Comparison of ENCODE assay signal across 8 cellular contexts in genomic region chr14:30874120-30874998, GRCh38. TPM values are rescaled to one million over a fixed set of nuclear protein-coding genes. Genes with fewer than 3 reads are reported as not detected.
A peak's percentile ranks its signal among the peaks of the same experiment; 100 is the strongest.
DNase-seq lines count a peak whose midpoint lies in the region; ATAC-seq and TF ChIP-seq lines count a peak whose summit lies in the region.

Gene COCH, plus strand, starts transcription at chr14:30874559. Its CDS starts 380 bp downstream, at chr14:30874939.

- DNase-seq in DMS 273 (lab: John Stamatoyannopoulos, UW; ENCODE audit: unreplicated experiment) (peak; percentile 84), DMS 273 treated with DMSO at 0.1 percent for 48 hours (lab: John Stamatoyannopoulos, UW) (no peak), choroid plexus epithelial cell (ENCODE audit: low read depth) (no peak), lung (ENCODE audit: low spot score) (no peak), suprapubic skin (ENCODE audit: low spot score in 2 of 2) (no peak)

- peak within 1 kb of the TSS; percentile 77 for H3K9ac ChIP-seq in SU-DHL-6 (ENCODE audit: low read length)

- H3K36me3 ChIP-seq in SU-DHL-6 (ENCODE audit: low read length) (0 out of 2 replicates have a peak, but pooled peaks cover 5% of the 10 kb centered on the region), lung (ENCODE audit: control insufficient read depth in 2 of 2, insufficient read depth in 2 of 2, low read length in 2 of 2) (no peaks in the 10 kb centered on the region), suprapubic skin (no peaks in the 10 kb centered on the region)

- peaks cover 0 to 10% of the 10 kb centered on the region in 2 donors for H3K4me1 ChIP-seq in lung (ENCODE audit: control insufficient read depth in 2 of 2, insufficient read depth in 2 of 2, low read length in 2 of 2)
- H3K4me1 ChIP-seq in suprapubic skin: peaks cover 17% of the 10 kb centered on the region

- H3K4me3 ChIP-seq in SU-DHL-6 (ENCODE audit: insufficient read depth, low read length, poor library complexity, severe bottlenecking) (peak within 1 kb of the TSS; percentile 76), choroid plexus epithelial cell (ENCODE audit: low read depth, low read length) (peak within 1 kb of the TSS; percentile 52), lung (peak within 1 kb of the TSS; percentile 29), suprapubic skin (peak within 1 kb of the TSS; percentile 57)

- no peak for TF ChIP-seq RAD21 in Ishikawa (IDR thresholded peaks at IDR 0.05; ENCODE audit: low read depth)

- peaks cover 17% of the 10 kb centered on the region for H3F3A ChIP-seq in SU-DHL-6 (ENCODE audit: insufficient read depth)

- TF ChIP-seq CTCF in SU-DHL-6 (IDR thresholded peaks at IDR 0.05; ENCODE audit: insufficient read depth, low read length, poor library complexity, severe bottlenecking): peak; percentile 29
- no peak for TF ChIP-seq CTCF in choroid plexus epithelial cell (conservative IDR thresholded peaks at IDR 0.05; ENCODE audit: low read depth, low read length)
- TF ChIP-seq CTCF in lung (IDR thresholded peaks at IDR 0.05; ENCODE audit: control extremely low read depth, extremely low read depth): no peak
- peak in 1 of 2 donors; percentile 26 for TF ChIP-seq CTCF in suprapubic skin (IDR thresholded peaks at IDR 0.05)

- TF ChIP-seq EP300 in Ishikawa (IDR thresholded peaks at IDR 0.05; ENCODE audit: borderline replicate concordance): no peak
- no peak for TF ChIP-seq EP300 in suprapubic skin (IDR thresholded peaks at IDR 0.05)

- H3K27ac ChIP-seq in SU-DHL-6 (ENCODE audit: low read depth, low read length) (peak within 1 kb of the TSS; percentile 39), lung (ENCODE audit: low read depth in 1 of 2, low read length in 1 of 2) (no peak within 1 kb of the TSS), suprapubic skin (no peak within 1 kb of the TSS)

- peak within 1 kb of the TSS; percentile 84 for H3K4me2 ChIP-seq in SU-DHL-6 (ENCODE audit: low read depth, low read length, poor library complexity, severe bottlenecking)

- WGBS in lung, 2 donors: 1 to 3% methylated on average over 81 to 99 of the region's 99 CpGs
- WGBS in suprapubic skin: 9% methylated on average over 6 of the region's 99 CpGs

- no peak for TF ChIP-seq POLR2A in suprapubic skin (IDR thresholded peaks at IDR 0.05)

- no peaks in the 10 kb centered on the region for H3K9me3 ChIP-seq in SU-DHL-6 (ENCODE audit: insufficient read depth, low read length)
- no peaks in the 10 kb centered on the region for H3K9me3 ChIP-seq in lung (ENCODE audit: control insufficient read depth in 2 of 2, insufficient read depth in 1 of 2, low read length in 1 of 2)
- no peaks in the 10 kb centered on the region for H3K9me3 ChIP-seq in suprapubic skin

- ATAC-seq in GM21737 (IDR thresholded peaks at IDR 0.05; ENCODE audit: unreplicated experiment) (peak; percentile 65), lung (ENCODE audit: insufficient read depth, low FRiP score) (peak; percentile 55)

- H2AFZ ChIP-seq in SU-DHL-6 (ENCODE audit: low read depth, low read length, severe bottlenecking): peak within 1 kb of the TSS; percentile 97

- no peaks in the 10 kb centered on the region for H4K20me1 ChIP-seq in SU-DHL-6 (ENCODE audit: low read depth, low read length)

- no peaks in the 10 kb centered on the region for H3K9me2 ChIP-seq in SU-DHL-6 (replicated peaks; ENCODE audit: insufficient read depth, low read length)

- H3K27me3 ChIP-seq in SU-DHL-6 (ENCODE audit: low read length) (no peaks in the 10 kb centered on the region), lung (ENCODE audit: control insufficient read depth, insufficient read depth) (no peaks in the 10 kb centered on the region), suprapubic skin (peaks cover 49% of the 10 kb centered on the region)

- H3K79me2 ChIP-seq in SU-DHL-6 (ENCODE audit: insufficient read depth, low read length): peaks cover 22% of the 10 kb centered on the region

TF ChIP-seq in Ishikawa, 13 proteins besides CTCF, POLR2A, EP300 and RAD21:
- no peak for TF ChIP-seq YY1 (IDR thresholded peaks at IDR 0.05; ENCODE audit: low read depth)
- TF ChIP-seq REST (IDR thresholded peaks at IDR 0.05; ENCODE audit: low read depth): no peak
- no peak for TF ChIP-seq USF1 (IDR thresholded peaks at IDR 0.05)
- TF ChIP-seq, protein P1, sequence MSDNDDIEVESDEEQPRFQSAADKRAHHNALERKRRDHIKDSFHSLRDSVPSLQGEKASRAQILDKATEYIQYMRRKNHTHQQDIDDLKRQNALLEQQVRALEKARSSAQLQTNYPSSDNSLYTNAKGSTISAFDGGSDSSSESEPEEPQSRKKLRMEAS (IDR thresholded peaks at IDR 0.05): peak; percentile 20; the same call in 1 of the 2 replicates
- TF ChIP-seq CEBPB (IDR thresholded peaks at IDR 0.05): no peak
- no peak for TF ChIP-seq FOXM1 (IDR thresholded peaks at IDR 0.05; ENCODE audit: borderline replicate concordance, low read depth)
- TF ChIP-seq TAF1 (IDR thresholded peaks at IDR 0.05; ENCODE audit: low read depth): no peak
- TF ChIP-seq NFIC (IDR thresholded peaks at IDR 0.05): no peak
- TF ChIP-seq CREB1 (IDR thresholded peaks at IDR 0.05; ENCODE audit: low read depth): no peak
- TF ChIP-seq EGR1 (IDR thresholded peaks at IDR 0.05): no peak
- TF ChIP-seq TEAD4 (IDR thresholded peaks at IDR 0.05): no peak
- no peak for TF ChIP-seq TCF12 (IDR thresholded peaks at IDR 0.05; ENCODE audit: low read depth)
- 0 out of 2 replicates have a peak, but pooled peaks have one; percentile 43 for TF ChIP-seq ZBTB7A (IDR thresholded peaks at IDR 0.05; ENCODE audit: low read depth)
TF ChIP-seq in Ishikawa: peak in this region for 2.

RNA-seq across cellular contexts. Expression of gene COCH, which starts in this region (rescaled TPM):
- total RNA-seq in lung: under 1 TPM; 0.31 to 0.71 TPM
- polyA plus RNA-seq in lung: under 1 TPM; 0.06 to 0.31 TPM
- 10 to 100 TPM in 1 of 4 donors, 1 to 10 TPM in 3; 1.9 to 19.6 (median 5.9) TPM for total RNA-seq in suprapubic skin

Comparison
In these comparisons a context has a peak if more than half of its experiments do, and no peak if none do; other contexts are left out.
1. Peak in ATAC-seq and H3K4me3 ChIP-seq in lung; RNA of the gene not detected or under 1 TPM.